ENCODE assay signal across 11 cellular contexts in genomic region chr13:110873639-110874507, GRCh38. TPM values are rescaled to one million over a fixed set of nuclear protein-coding genes. Genes with fewer than 3 reads are reported as not detected.
DNase-seq lines count a peak whose midpoint lies in the region; ATAC-seq and TF ChIP-seq lines count a peak whose summit lies in the region.
"Had no signal": no experiment of that assay in that cellular context is flagged by ENCODE, and none has a peak within 500 bp of the region (broad histone marks: within the 10 kb centered on the region; RNA-seq: fewer than 3 reads in every experiment).

No MANE protein-coding gene starts in this region.

- no peak for TF ChIP-seq POLR2A in prostate gland (IDR thresholded peaks at IDR 0.05)

- H3K4me1 Mint-ChIP-seq in endodermal cell, result peaks cover 4% of the 10 kb centered on the region

- H3K9me3 Mint-ChIP-seq in endodermal cell, result no peaks in the 10 kb centered on the region
- H3K9me3 Mint-ChIP-seq: stimulated activated naive B cell treated with anti-CD40 and anti-IgM and Interleukin-4, amounts not matched to agents 10 μg/mL and 1 μg/mL and 100 μg/mL, for 72 hours had no signal

- H4K20me1 ChIP-seq in BLaER1, result peaks cover 1% of the 10 kb centered on the region; the same call in 1 of the 2 replicates

- H3K9me3 ChIP-seq in BLaER1 (no peaks in the 10 kb centered on the region), HUES64 (ENCODE audit: insufficient read depth, low read depth, low read length) (no peaks in the 10 kb centered on the region), endodermal cell (ENCODE audit: control insufficient read depth, low read length) (no peaks in the 10 kb centered on the region), prostate gland (no peaks in the 10 kb centered on the region)

- H3K9ac ChIP-seq in BLaER1 (no peak overlapping the region), HUES64 (ENCODE audit: low read depth, low read length) (no peak overlapping the region), endodermal cell (ENCODE audit: extremely low read depth, low read length, poor library complexity, severe bottlenecking) (no peak overlapping the region)

- H3K27ac Mint-ChIP-seq in endodermal cell, result no peak overlapping the region
- H3K27ac Mint-ChIP-seq: activated CD8-positive, alpha-beta memory T cell treated with anti-CD3 and anti-CD28 coated beads, Interleukin-2, amount 10 ng/mL, durations not matched to agents 7 days and 5 days had no signal

- no peak overlapping the region for H3K27ac ChIP-seq in BLaER1
- H3K27ac ChIP-seq in HUES64 (ENCODE audit: low read depth, low read length), result no peak overlapping the region
- no peak overlapping the region for H3K27ac ChIP-seq in endodermal cell (ENCODE audit: low read depth, low read length)
- H3K27ac ChIP-seq in prostate gland, result no peak overlapping the region

- no peaks in the 10 kb centered on the region for H3K36me3 Mint-ChIP-seq in endodermal cell (ENCODE audit: low read depth)

- H3K4me3 ChIP-seq in BLaER1 (peak overlapping the region; percentile 50), HUES64 (ENCODE audit: low read length) (peak overlapping the region; percentile 47), endodermal cell (ENCODE audit: low read length) (peak overlapping the region; percentile 73), prostate gland (peak overlapping the region; percentile 18 to 33)

- H3K4me3 Mint-ChIP-seq in endodermal cell, result no peak overlapping the region

- TF ChIP-seq CTCF in endodermal cell (conservative IDR thresholded peaks at IDR 0.05) (no peak), prostate gland (IDR thresholded peaks at IDR 0.05) (no peak)

- peaks cover 11% of the 10 kb centered on the region for H3K4me1 ChIP-seq in BLaER1
- peaks cover 25% of the 10 kb centered on the region for H3K4me1 ChIP-seq in HUES64 (ENCODE audit: insufficient read depth, low read length)
- no peaks in the 10 kb centered on the region for H3K4me1 ChIP-seq in endodermal cell (ENCODE audit: control insufficient read depth, insufficient read depth, low read length)
- H3K4me1 ChIP-seq in prostate gland (replicated peaks), result no peaks in the 10 kb centered on the region

- intact Hi-C loops in prostate gland (cut with DNase I), result loop anchor here (5.0 kb wide), 1 partner anchor 157 kb away; no protein-coding TSS in a partner anchor

- peak overlapping the region; percentile 69 for H3K4me2 ChIP-seq in BLaER1

- DNase-seq in endodermal cell, result peak; percentile 20
- DNase-seq in prostate gland (ENCODE audit: low spot score), result no peak
- DNase-seq in activated CD8-positive, alpha-beta memory T cell treated with anti-CD3 and anti-CD28 coated beads for 24 hours, result no peak
- DNase-seq in NOMO-1 (lab: John Stamatoyannopoulos, UW; ENCODE audit: unreplicated experiment in 2 of 2), result no peak
- DNase-seq in NCI-H345 (lab: John Stamatoyannopoulos, UW), result no peak
- DNase-seq: central memory CD4-positive, alpha-beta T cell; stimulated activated naive B cell treated with anti-CD40 and anti-IgM and Interleukin-4, amounts not matched to agents 10 μg/mL and 1 μg/mL and 100 μg/mL, for 72 hours had no signal

- H3K27me3 Mint-ChIP-seq in endodermal cell (ENCODE audit: insufficient read depth), result peaks cover 18% of the 10 kb centered on the region

- no peaks in the 10 kb centered on the region for H3K36me3 ChIP-seq in BLaER1
- no peaks in the 10 kb centered on the region for H3K36me3 ChIP-seq in HUES64 (ENCODE audit: insufficient read depth, low read length)
- H3K36me3 ChIP-seq in endodermal cell (ENCODE audit: control insufficient read depth, insufficient read depth, low read length), result no peaks in the 10 kb centered on the region
- no peaks in the 10 kb centered on the region for H3K36me3 ChIP-seq in prostate gland

- ATAC-seq in HG03521 (IDR thresholded peaks at IDR 0.05; ENCODE audit: unreplicated experiment), result no peak

- H3K27me3 ChIP-seq in BLaER1 (peaks cover 21% of the 10 kb centered on the region), HUES64 (ENCODE audit: insufficient read depth, low read length) (no peaks in the 10 kb centered on the region), endodermal cell (ENCODE audit: control insufficient read depth, insufficient read depth, low read length, poor library complexity, severe bottlenecking) (no peaks in the 10 kb centered on the region), prostate gland (replicated peaks; ENCODE audit: insufficient read depth) (no peaks in the 10 kb centered on the region)

- 75% methylated on average over 19 of the region's 19 CpGs for WGBS in HUES64
- 77 to 83% methylated on average over 18 to 19 of the region's 19 CpGs for WGBS in endodermal cell (ENCODE audit: insufficient coverage in 1 of 2, insufficient read length in 1 of 2), 2 experiments
- 67% methylated on average over 19 of the region's 19 CpGs for WGBS in prostate gland

RNA-seq across cellular contexts. Expression of gene ANKRD10, which starts 41.0 kb away (rescaled TPM):
- 74.1 TPM for polyA plus RNA-seq in HUES64 (2013, experiment 1 of 2)
- 95.0 TPM for polyA plus RNA-seq in HUES64 (2013, experiment 2 of 2)
- total RNA-seq in endodermal cell (100 to 1,000 TPM; 148 to 182 TPM), prostate gland (100 to 1,000 TPM in 1 of 2 donors, 10 to 100 TPM in 1; 99.9 to 155 TPM)
- 145 TPM for polyA plus RNA-seq in endodermal cell (2013, experiment 1 of 2)
- polyA plus RNA-seq in endodermal cell (2013, experiment 2 of 2), result 147 TPM
